7 cellular contexts compared by ENCODE assay signal in the genomic region with DNA sequence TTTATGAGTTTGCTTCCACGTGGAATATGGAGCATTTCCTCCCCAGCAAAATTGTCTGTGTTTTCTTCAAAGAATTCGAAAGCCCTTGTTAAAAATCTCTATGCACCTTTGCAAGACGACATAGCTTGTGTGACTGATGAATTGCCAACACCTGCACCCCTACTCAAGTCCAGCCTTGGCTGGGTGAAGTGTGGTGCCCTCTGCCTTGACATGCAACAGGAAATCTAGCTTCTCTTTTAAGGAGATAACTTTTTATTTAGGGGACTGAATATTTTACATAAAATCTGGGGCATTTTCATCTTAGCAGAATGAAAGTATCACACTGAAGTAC. TPM values are rescaled to one million over a fixed set of nuclear protein-coding genes. Genes with fewer than 3 reads are reported as not detected.
DNase-seq lines count a peak whose midpoint lies in the region; ATAC-seq and TF ChIP-seq lines count a peak whose summit lies in the region.

No MANE protein-coding gene starts in this region.

- no TSS peak for BruUV-seq in PC-9 (replicated peaks; lab: Mats Ljungman, UMichigan)

- DNase-seq in GM23248, result no peak
- DNase-seq in PC-9, result peak in 1 of 2 experiments; percentile 1
- DNase-seq in epithelial cell of esophagus (ENCODE audit: low read depth), result peak; percentile 18
- DNase-seq in osteoblast (ENCODE audit: insufficient read length, low spot score, missing footprints), result peak; percentile 38
- no peak for DNase-seq in foreskin melanocyte

- ATAC-seq in HG03571 (IDR thresholded peaks at IDR 0.05; ENCODE audit: unreplicated experiment), result no peak
- no peak for ATAC-seq in GM18858 (IDR thresholded peaks at IDR 0.05; ENCODE audit: unreplicated experiment)

- H3K27ac ChIP-seq in GM23248 (no peak overlapping the region), PC-9 (no peak overlapping the region), osteoblast (ENCODE audit: low read depth, low read length) (peak overlapping the region; percentile 98)

- intact Hi-C loops in PC-9 (cut with micrococcal nuclease; ENCODE audit: unreplicated experiment), result loop anchor here (5.0 kb wide), 1 partner anchor 121 kb away; no protein-coding TSS in a partner anchor

- H3K4me3 ChIP-seq in GM23248, result peak overlapping the region; percentile 96
- H3K4me3 ChIP-seq in PC-9, result peak overlapping the region; percentile 60
- H3K4me3 ChIP-seq in epithelial cell of esophagus (ENCODE audit: low read length), result peak overlapping the region; percentile 98
- H3K4me3 ChIP-seq in osteoblast (ENCODE audit: insufficient read depth, low read length), result peak overlapping the region; percentile 99

- H3K36me3 ChIP-seq in GM23248 (ENCODE audit: low read depth) (no peaks in the 10 kb centered on the region), PC-9 (ENCODE audit: low read depth) (no peaks in the 10 kb centered on the region; the same call in 1 of the 2 replicates), osteoblast (ENCODE audit: insufficient read depth, low read length) (no peaks in the 10 kb centered on the region)

- H3K9me3 ChIP-seq in GM23248 (ENCODE audit: low read depth) (no peaks in the 10 kb centered on the region), PC-9 (ENCODE audit: insufficient read depth, low read depth) (no peaks in the 10 kb centered on the region), osteoblast (ENCODE audit: low read depth, low read length) (no peaks in the 10 kb centered on the region)

- H3F3A ChIP-seq in GM23248 (ENCODE audit: insufficient read depth) (peaks cover 21% of the 10 kb centered on the region), PC-9 (ENCODE audit: insufficient read depth, low read depth) (no peaks in the 10 kb centered on the region)

- peaks cover 40% of the 10 kb centered on the region for H3K4me1 ChIP-seq in GM23248 (ENCODE audit: insufficient read depth)
- H3K4me1 ChIP-seq in PC-9 (replicated peaks; ENCODE audit: insufficient read depth), result peaks cover 39% of the 10 kb centered on the region
- peaks cover 24% of the 10 kb centered on the region for H3K4me1 ChIP-seq in osteoblast (ENCODE audit: insufficient read depth, low read length)

- 2% methylated on average over 3 of the region's 3 CpGs for WGBS in GM23248 (ENCODE audit: low coverage in 1 of 2, low lambda C conversion rate in 2 of 2, missing lambda C conversion rate in 2 of 2), 2 experiments

- no peaks in the 10 kb centered on the region for H3K27me3 ChIP-seq in GM23248 (replicated peaks; ENCODE audit: insufficient read depth)
- no peaks in the 10 kb centered on the region for H3K27me3 ChIP-seq in PC-9 (ENCODE audit: insufficient read depth, low read depth)
- H3K27me3 ChIP-seq in osteoblast (ENCODE audit: insufficient read depth, low read length), result no peaks in the 10 kb centered on the region

- H3K4me2 ChIP-seq in GM23248 (ENCODE audit: unreplicated experiment) (peak overlapping the region; percentile 87), PC-9 (peak overlapping the region; percentile 90), osteoblast (ENCODE audit: insufficient read depth, low read length) (peak overlapping the region; percentile 94)

- peak overlapping the region; percentile 93 for H2AFZ ChIP-seq in GM23248
- H2AFZ ChIP-seq in PC-9, result peak overlapping the region; percentile 79; the same call in 1 of the 2 replicates
- H2AFZ ChIP-seq in osteoblast (ENCODE audit: low read length), result no peak overlapping the region

- in situ Hi-C loops in GM23248 (cut with MboI), result no loop called here

- CTCF ChIA-PET in PC-9 (lab: Charles Lee), result no interaction called here

- H3K79me2 ChIP-seq in GM23248 (ENCODE audit: insufficient read depth) (peaks cover 87% of the 10 kb centered on the region), PC-9 (ENCODE audit: low read depth) (peaks cover 75% of the 10 kb centered on the region), osteoblast (ENCODE audit: insufficient read depth, low read length) (peaks cover 90% of the 10 kb centered on the region)

- H4K20me1 ChIP-seq in GM23248 (ENCODE audit: insufficient read depth), result peaks cover 9% of the 10 kb centered on the region; the same call in 1 of the 2 replicates
- peaks cover 22% of the 10 kb centered on the region for H4K20me1 ChIP-seq in PC-9 (ENCODE audit: insufficient read depth)
- peaks cover 34% of the 10 kb centered on the region for H4K20me1 ChIP-seq in osteoblast (ENCODE audit: insufficient read depth, low read length)

- POLR2A ChIA-PET in PC-9 (lab: Charles Lee; ENCODE audit: unreplicated experiment), result no interaction called here

- TF ChIP-seq CTCF in PC-9 (conservative IDR thresholded peaks at IDR 0.05) (no peak), epithelial cell of esophagus (IDR thresholded peaks at IDR 0.05; ENCODE audit: insufficient read depth, low read depth, low read length, missing control alignments) (no peak), osteoblast (IDR thresholded peaks at IDR 0.05; ENCODE audit: extremely low read depth, low read depth, low read length) (no peak)

- peak overlapping the region; percentile 92 for H3K9ac ChIP-seq in GM23248

- H3K9me2 ChIP-seq in GM23248 (ENCODE audit: insufficient read depth) (no peaks in the 10 kb centered on the region), PC-9 (ENCODE audit: insufficient read depth) (no peaks in the 10 kb centered on the region)

RNA-seq across cellular contexts. Expression of gene HMG20A, which starts 0.6 kb away (rescaled TPM):
- 17.8 and 25.1 TPM in 2 replicates for total RNA-seq in GM23248 (2014; rRNA removed; shearing (Covaris generic))
- polyA plus RNA-seq in GM23248 (2016; fragmentation: Nextera tagmentation; extraction: Ambion mirVana), result 15.1 and 20.4 TPM in 2 replicates
- total RNA-seq in PC-9 (2021) (33.4 and 34.2 TPM in 2 replicates), osteoblast (30.8 and 33.0 TPM in 2 replicates)

RNA-seq across cellular contexts. Expression of gene PEAK1, which starts 1.4 kb away (rescaled TPM):
- 72.5 and 74.5 TPM in 2 replicates for total RNA-seq in GM23248 (2014; rRNA removed; shearing (Covaris generic))
- polyA plus RNA-seq in GM23248 (2016; fragmentation: Nextera tagmentation; extraction: Ambion mirVana), result 19.6 and 22.4 TPM in 2 replicates
- total RNA-seq in PC-9 (2021) (20.6 and 20.7 TPM in 2 replicates), osteoblast (128 and 133 TPM in 2 replicates)

Comparison
In these comparisons a context has a peak if more than half of its experiments do, and no peak if none do; other contexts are left out.
1. DNase-seq: peak in epithelial cell of esophagus (single experiment) and osteoblast (single experiment); none in GM23248 (single experiment) and foreskin melanocyte (single experiment).
2. Peak in every context shown above with its lines, with median percentiles within 50 percentile points of each other: H3K4me2 ChIP-seq and H3K4me3 ChIP-seq.